Comparison of ENCODE assay signal across 19 cellular contexts in genomic region chr6:127051571-127052260, GRCh38.
DNase-seq lines count a peak whose midpoint lies in the region; ATAC-seq and TF ChIP-seq lines count a peak whose summit lies in the region.
"Had no signal": no experiment of that assay in that cellular context is flagged by ENCODE, and none has a peak within 500 bp of the region (broad histone marks: within the 10 kb centered on the region; RNA-seq: fewer than 3 reads in every experiment).

No MANE protein-coding gene starts in this region.

- H4K20me1 ChIP-seq in smooth muscle cell (ENCODE audit: low read depth): no peaks in the 10 kb centered on the region

- H2AFZ ChIP-seq in smooth muscle cell (ENCODE audit: low read depth): no peak overlapping the region

- peak; percentile 83 for DNase-seq in GM04503 (ENCODE audit: low read depth)
- DNase-seq in adipocyte (ENCODE audit: low read depth): peak; percentile 57
- peak; percentile 86 for DNase-seq in fibroblast of villous mesenchyme (ENCODE audit: low read depth)
- DNase-seq in smooth muscle cell (lab: John Stamatoyannopoulos, UW; ENCODE audit: unreplicated experiment): no peak
- DNase-seq in NCI-H128 (lab: John Stamatoyannopoulos, UW; ENCODE audit: unreplicated experiment): no peak
- DNase-seq: activated CD8-positive, alpha-beta T cell treated with anti-CD3 and anti-CD28 coated beads for 36 hours; activated naive CD8-positive, alpha-beta T cell treated with anti-CD3 and anti-CD28 coated beads for 36 hours; activated T-cell treated with anti-CD3 and anti-CD28 coated beads, Interleukin-2, amount 50 U/mL, for 72 hours; endodermal cell; lower lobe of right lung; natural killer cell; NCI-H524 treated with DMSO at 0.1 percent for 48 hours; posterior cingulate gyrus; SHP77; spleen; tibial artery had no signal

- H3K4me2 ChIP-seq in smooth muscle cell: peak overlapping the region; percentile 12

- no peak for TF ChIP-seq CTCF in fibroblast of villous mesenchyme (IDR thresholded peaks at IDR 0.05; ENCODE audit: insufficient read depth, low read depth, low read length)
- TF ChIP-seq CTCF in smooth muscle cell (IDR thresholded peaks at IDR 0.05; ENCODE audit: borderline replicate concordance, insufficient read depth, poor library complexity, severe bottlenecking): no peak

- peaks cover 4% of the 10 kb centered on the region for H3F3A ChIP-seq in smooth muscle cell (ENCODE audit: low read depth)

- no peak overlapping the region for H3K9ac ChIP-seq in adipocyte (ENCODE audit: low read length)
- H3K9ac ChIP-seq in smooth muscle cell (ENCODE audit: low read depth): no peak overlapping the region

- H3K27me3 ChIP-seq in adipocyte (replicated peaks; ENCODE audit: control insufficient read depth, insufficient read depth, low read length) (no peaks in the 10 kb centered on the region), smooth muscle cell (ENCODE audit: low read depth) (no peaks in the 10 kb centered on the region)
- H3K27me3 ChIP-seq: spleen, tibial artery had no signal

- peak overlapping the region; percentile 50 for H3K27ac ChIP-seq in smooth muscle cell (ENCODE audit: low read depth)
- H3K27ac ChIP-seq: lower lobe of right lung, spleen, tibial artery had no signal

- H3K79me2 ChIP-seq in smooth muscle cell (ENCODE audit: low read depth): no peaks in the 10 kb centered on the region

- H3K36me3 ChIP-seq in adipocyte (ENCODE audit: control insufficient read depth, insufficient read depth, low read length, severe bottlenecking) (no peaks in the 10 kb centered on the region), smooth muscle cell (ENCODE audit: low read depth) (no peaks in the 10 kb centered on the region)
- H3K36me3 ChIP-seq: lower lobe of right lung, spleen, tibial artery had no signal

- H3K4me1 ChIP-seq in adipocyte (ENCODE audit: control insufficient read depth, insufficient read depth, low read length) (peaks cover 12% of the 10 kb centered on the region), smooth muscle cell (ENCODE audit: low read depth) (peaks cover 4% of the 10 kb centered on the region)
- H3K4me1 ChIP-seq: lower lobe of right lung had no signal

- H3K4me3 ChIP-seq in adipocyte (ENCODE audit: low read length) (no peak overlapping the region), fibroblast of villous mesenchyme (ENCODE audit: low read depth, low read length) (no peak overlapping the region), smooth muscle cell (no peak overlapping the region)
- H3K4me3 ChIP-seq: K562, lower lobe of right lung, spleen, tibial artery had no signal

- ATAC-seq in HG03108 (IDR thresholded peaks at IDR 0.05; ENCODE audit: unreplicated experiment): no peak
- no peak for ATAC-seq in GM18870 (IDR thresholded peaks at IDR 0.05; ENCODE audit: unreplicated experiment)
- ATAC-seq: activated CD8-positive, alpha-beta T cell treated with anti-CD3 and anti-CD28 coated beads for 36 hours; activated T-cell treated with anti-CD3 and anti-CD28 coated beads, Interleukin-2, amount 50 U/mL, for 72 hours; K562; lower lobe of right lung; natural killer cell had no signal

- H3K9me3 ChIP-seq in adipocyte (ENCODE audit: control insufficient read depth, low read length): no peaks in the 10 kb centered on the region
- no peaks in the 10 kb centered on the region for H3K9me3 ChIP-seq in smooth muscle cell (replicated peaks; ENCODE audit: low read depth)
- H3K9me3 ChIP-seq: lower lobe of right lung, tibial artery had no signal

Comparison
In these comparisons a context has a peak if more than half of its experiments do, and no peak if none do; other contexts are left out.
1. DNase-seq: peak in GM04503 (single experiment), adipocyte (single experiment) and fibroblast of villous mesenchyme (single experiment); none in smooth muscle cell (single experiment) and NCI-H128 (single experiment).